7 cellular contexts compared by ENCODE assay signal in genomic region chr1:167582064-167582463, GRCh38. TPM values are rescaled to one million over a fixed set of nuclear protein-coding genes. Genes with fewer than 3 reads are reported as not detected.
"Had no signal": no experiment of that assay in that cellular context is flagged by ENCODE, and none has a peak within 500 bp of the region (broad histone marks: within the 10 kb centered on the region; RNA-seq: fewer than 3 reads in every experiment).

No MANE protein-coding gene starts in this region.

- H2AFZ ChIP-seq: GM23338 had no signal

- FAIRE-seq: H1, H54, HTR-8/SVneo had no signal

- ATAC-seq: GM23338 had no signal

- H3K4me3 ChIP-seq: GM23338 had no signal

- H3K4me2 ChIP-seq: GM23338 had no signal

- DNase-seq: H9, HCEC 1CT had no signal

RNA-seq across cellular contexts. Expression of gene RCSD1, which starts 48.0 kb away (rescaled TPM):
- total RNA-seq: HT-29 had no signal
